In the genomic region with DNA sequence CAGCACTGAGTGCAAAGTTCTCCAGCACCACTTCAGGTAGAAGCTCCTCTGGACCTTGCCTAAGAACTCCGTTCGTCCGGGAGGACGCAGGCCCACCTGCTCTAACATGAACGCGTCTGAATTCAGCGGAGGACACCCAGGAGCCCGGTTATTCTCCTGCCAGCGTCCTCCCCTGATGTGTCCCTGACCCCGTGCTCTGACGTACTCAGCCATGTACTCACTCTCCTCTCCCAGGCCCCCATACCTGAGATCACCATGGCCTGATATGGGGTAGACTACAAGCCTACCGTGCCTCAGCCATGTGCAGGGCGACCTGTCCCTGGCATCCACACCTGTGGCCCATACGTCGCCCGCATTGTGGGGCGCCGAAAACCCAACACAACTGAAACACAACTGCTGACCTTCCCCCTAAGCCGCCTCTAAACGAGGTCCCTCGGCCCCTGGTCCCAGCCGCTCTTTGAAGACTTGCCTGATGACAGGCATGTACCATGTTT, we compare ENCODE assay signal across 8 cellular contexts. TPM values are rescaled to one million over a fixed set of nuclear protein-coding genes. Genes with fewer than 3 reads are reported as not detected.
DNase-seq lines count a peak whose midpoint lies in the region; ATAC-seq lines count a peak whose summit lies in the region.

No MANE protein-coding gene starts in this region.

- H3K36me3 Mint-ChIP-seq in naive B cell, result peaks cover 0 to 3% of the 10 kb centered on the region in 2 donors

- H3K4me3 Mint-ChIP-seq in naive B cell, result peak overlapping the region; percentile 92 to 98 (median 98)

- ATAC-seq in naive B cell (ENCODE audit: low read depth in 2 of 2) (peak in 1 of 2 donors; percentile 2), HG03460 (IDR thresholded peaks at IDR 0.05; ENCODE audit: unreplicated experiment) (no peak)

- peak overlapping the region; percentile 84 for H3K27ac ChIP-seq in ectodermal cell (ENCODE audit: insufficient read depth, low read depth, low read length, poor library complexity, severe bottlenecking)

- DNase-seq in DMS 273 (lab: John Stamatoyannopoulos, UW; ENCODE audit: unreplicated experiment), result peak; percentile 57
- no peak for DNase-seq in DMS 273 treated with DMSO at 0.1 percent for 48 hours (lab: John Stamatoyannopoulos, UW)
- peak; percentile 31 for DNase-seq in NCI-H748 treated with DMSO at 0.1 percent for 48 hours (lab: John Stamatoyannopoulos, UW)
- DNase-seq in naive B cell, result no peak
- DNase-seq in DMS153 (lab: John Stamatoyannopoulos, UW), result no peak
- no peak for DNase-seq in SHP77 (lab: John Stamatoyannopoulos, UW)

- no peaks in the 10 kb centered on the region for H3K36me3 ChIP-seq in ectodermal cell (ENCODE audit: control insufficient read depth, insufficient read depth, low read length)

- peaks cover 4% of the 10 kb centered on the region for H3K4me1 ChIP-seq in ectodermal cell (ENCODE audit: control insufficient read depth, insufficient read depth, low read length)

- peak overlapping the region; percentile 78 for H3K4me3 ChIP-seq in ectodermal cell (ENCODE audit: insufficient read depth, low read depth, low read length)

- peak overlapping the region; percentile 96 to 99 (median 98) for H3K27ac Mint-ChIP-seq in naive B cell

- peaks cover 30 to 32% (median 31%) of the 10 kb centered on the region in 3 donors for H3K4me1 Mint-ChIP-seq in naive B cell

- no peaks in the 10 kb centered on the region for H3K9me3 ChIP-seq in ectodermal cell (ENCODE audit: control insufficient read depth, low read length)

- no peaks in the 10 kb centered on the region for H3K9me3 Mint-ChIP-seq in naive B cell

- no peaks in the 10 kb centered on the region for H3K27me3 Mint-ChIP-seq in naive B cell

- H3K27me3 ChIP-seq in ectodermal cell (ENCODE audit: control insufficient read depth, insufficient read depth, low read length, poor library complexity, severe bottlenecking), result no peaks in the 10 kb centered on the region

- WGBS in ectodermal cell, 2 experiments, result 26 to 27% methylated on average over 22 of the region's 22 CpGs

RNA-seq across cellular contexts. Expression of a gene that starts 0.7 kb away (rescaled TPM):
- 11.3 TPM for polyA plus RNA-seq in ectodermal cell (2013, experiment 1 of 4)
- 11.9 TPM for polyA plus RNA-seq in ectodermal cell (2013, experiment 2 of 4)
- polyA plus RNA-seq in ectodermal cell (2013, experiment 3 of 4), result 9.1 TPM
- 9.5 TPM for polyA plus RNA-seq in ectodermal cell (2013, experiment 4 of 4)
- polyA plus RNA-seq in naive B cell (ENCODE audit: low read depth in 6 of 6), result 1 to 10 TPM; 3.6 to 6.2 (median 4.5) TPM

RNA-seq across cellular contexts. Expression of a gene that starts 12.2 kb away (rescaled TPM):
- not detected for polyA plus RNA-seq in ectodermal cell (2013, experiment 1 of 4)
- polyA plus RNA-seq in ectodermal cell (2013, experiment 2 of 4), result not detected
- polyA plus RNA-seq in ectodermal cell (2013, experiment 3 of 4), result not detected
- not detected for polyA plus RNA-seq in ectodermal cell (2013, experiment 4 of 4)
- not detected for polyA plus RNA-seq in naive B cell (ENCODE audit: low read depth in 6 of 6)

RNA-seq across cellular contexts. Expression of a gene that starts 20.6 kb away (rescaled TPM):
- polyA plus RNA-seq in ectodermal cell (2013, experiment 1 of 4), result 1,611 TPM
- 1,629 TPM for polyA plus RNA-seq in ectodermal cell (2013, experiment 2 of 4)
- polyA plus RNA-seq in ectodermal cell (2013, experiment 3 of 4), result 1,522 TPM
- 1,529 TPM for polyA plus RNA-seq in ectodermal cell (2013, experiment 4 of 4)
- polyA plus RNA-seq in naive B cell (ENCODE audit: low read depth in 6 of 6), result 1,000 to 10,000 TPM; 1,545 to 2,332 (median 1,783) TPM

RNA-seq across cellular contexts. Expression of a gene that starts 26.9 kb away (rescaled TPM):
- 3.0 TPM for polyA plus RNA-seq in ectodermal cell (2013, experiment 1 of 4)
- 3.1 TPM for polyA plus RNA-seq in ectodermal cell (2013, experiment 2 of 4)
- polyA plus RNA-seq in ectodermal cell (2013, experiment 3 of 4), result 4.1 TPM
- 3.1 TPM for polyA plus RNA-seq in ectodermal cell (2013, experiment 4 of 4)
- 10 to 100 TPM in 2 of 6 donors, 1 to 10 TPM in 4; 7.5 to 13.5 (median 8.5) TPM for polyA plus RNA-seq in naive B cell (ENCODE audit: low read depth in 6 of 6)

RNA-seq across cellular contexts. Expression of a gene that starts 32.2 kb away (rescaled TPM):
- 2.9 TPM for polyA plus RNA-seq in ectodermal cell (2013, experiment 1 of 4)
- polyA plus RNA-seq in ectodermal cell (2013, experiment 2 of 4), result 3.7 TPM
- 3.6 TPM for polyA plus RNA-seq in ectodermal cell (2013, experiment 3 of 4)
- polyA plus RNA-seq in ectodermal cell (2013, experiment 4 of 4), result 3.8 TPM
- 1 to 10 TPM in 5 of 6 donors, not detected in 1; 2.1 to 3.8 (median 3.2) TPM for polyA plus RNA-seq in naive B cell (ENCODE audit: low read depth in 6 of 6)

Comparison
In these comparisons a context has a peak if more than half of its experiments do, and no peak if none do; other contexts are left out.
1. DNase-seq: peak in DMS 273 (single experiment) and NCI-H748 treated with DMSO at 0.1 percent for 48 hours (single experiment); none in DMS 273 treated with DMSO at 0.1 percent for 48 hours (single experiment), naive B cell (single experiment), DMS153 (single experiment) and SHP77 (0 of 2).